Comparison of ENCODE assay signal across 8 cellular contexts in genomic region chrX:24494544-24495113, GRCh38. TPM values are rescaled to one million over a fixed set of nuclear protein-coding genes. Genes with fewer than 3 reads are reported as not detected.
DNase-seq lines count a peak whose midpoint lies in the region; ATAC-seq, FAIRE-seq and TF ChIP-seq lines count a peak whose summit lies in the region.

No MANE protein-coding gene starts in this region.

- H3K9me3 Mint-ChIP-seq in CD8-positive, alpha-beta memory T cell = no peaks in the 10 kb centered on the region
- no peaks in the 10 kb centered on the region for H3K9me3 Mint-ChIP-seq in activated T-helper 2 cell treated with anti-CD3 and anti-CD28 coated beads, Interferon-gamma antibody, Interleukin-2, Interleukin-4, amounts not matched to agents 10 μg/mL and 5 μg/mL and 100 μg/mL, durations not matched to agents 14 hours and 24 hours and 36 hours

- H3K27me3 ChIP-seq in CD8-positive, alpha-beta memory T cell (ENCODE audit: insufficient read depth, low read length, poor library complexity, severe bottlenecking) = no peaks in the 10 kb centered on the region
- H3K27me3 ChIP-seq in uterus = no peaks in the 10 kb centered on the region

- H3K4me3 ChIP-seq in CD8-positive, alpha-beta memory T cell (ENCODE audit: low read length) = no peak overlapping the region
- no peak overlapping the region for H3K4me3 ChIP-seq in uterus

- FAIRE-seq in islet of Langerhans (lab: Jason Lieb, UNC) = peak; percentile 93

- no peak for TF ChIP-seq CTCF in uterus (IDR thresholded peaks at IDR 0.05)

- no peak for ATAC-seq in GM21390 (IDR thresholded peaks at IDR 0.05; ENCODE audit: unreplicated experiment)

- CTCF ChIA-PET in CD8-positive, alpha-beta memory T cell (lab: Charles Lee) = no interaction called here

- H3K27ac ChIP-seq in CD8-positive, alpha-beta memory T cell (ENCODE audit: low read depth, low read length) = no peak overlapping the region
- peak overlapping the region; percentile 16 to 63 for H3K27ac ChIP-seq in uterus

- peaks cover 0 to 2% of the 10 kb centered on the region in 2 donors for H3K27me3 Mint-ChIP-seq in CD8-positive, alpha-beta memory T cell
- H3K27me3 Mint-ChIP-seq in activated T-helper 2 cell treated with anti-CD3 and anti-CD28 coated beads, Interferon-gamma antibody, Interleukin-2, Interleukin-4, amounts not matched to agents 10 μg/mL and 5 μg/mL and 100 μg/mL, durations not matched to agents 14 hours and 24 hours and 36 hours (ENCODE audit: low read depth) = no peaks in the 10 kb centered on the region

- H3K36me3 ChIP-seq in CD8-positive, alpha-beta memory T cell (ENCODE audit: insufficient read depth, low read length) = peaks cover 4% of the 10 kb centered on the region
- no peaks in the 10 kb centered on the region for H3K36me3 ChIP-seq in uterus

- peaks cover 32 to 54% (median 43%) of the 10 kb centered on the region in 3 donors for H3K4me1 Mint-ChIP-seq in CD8-positive, alpha-beta memory T cell
- H3K4me1 Mint-ChIP-seq in activated T-helper 2 cell treated with anti-CD3 and anti-CD28 coated beads, Interferon-gamma antibody, Interleukin-2, Interleukin-4, amounts not matched to agents 10 μg/mL and 5 μg/mL and 100 μg/mL, durations not matched to agents 14 hours and 24 hours and 36 hours (ENCODE audit: low read depth) = peaks cover 25% of the 10 kb centered on the region

- intact Hi-C loops in activated T-helper 2 cell treated with anti-CD3 and anti-CD28 coated beads, Interferon-gamma antibody, Interleukin-2, Interleukin-4, amounts not matched to agents 10 μg/mL and 5 μg/mL and 100 μg/mL, durations not matched to agents 14 hours and 24 hours and 36 hours (cut with micrococcal nuclease) = no loop called here
- intact Hi-C loops in uterus (cut with DNase I; ENCODE audit: low total_unique reads) = no loop called here

- H3K27ac Mint-ChIP-seq in CD8-positive, alpha-beta memory T cell = peak overlapping the region; percentile 20 to 84 (median 70)
- peak overlapping the region; percentile 16 for H3K27ac Mint-ChIP-seq in activated T-helper 2 cell treated with anti-CD3 and anti-CD28 coated beads, Interferon-gamma antibody, Interleukin-2, Interleukin-4, amounts not matched to agents 10 μg/mL and 5 μg/mL and 100 μg/mL, durations not matched to agents 14 hours and 24 hours and 36 hours

- H3K4me1 ChIP-seq in CD8-positive, alpha-beta memory T cell (ENCODE audit: insufficient read depth, low read length) = peaks cover 16% of the 10 kb centered on the region
- H3K4me1 ChIP-seq in uterus = no peaks in the 10 kb centered on the region

- peaks cover 0 to 13% (median 0%) of the 10 kb centered on the region in 3 donors for H3K36me3 Mint-ChIP-seq in CD8-positive, alpha-beta memory T cell
- H3K36me3 Mint-ChIP-seq in activated T-helper 2 cell treated with anti-CD3 and anti-CD28 coated beads, Interferon-gamma antibody, Interleukin-2, Interleukin-4, amounts not matched to agents 10 μg/mL and 5 μg/mL and 100 μg/mL, durations not matched to agents 14 hours and 24 hours and 36 hours (ENCODE audit: low read depth) = peaks cover 16% of the 10 kb centered on the region

- no peak for TF ChIP-seq POLR2A in uterus (IDR thresholded peaks at IDR 0.05)

- POLR2A ChIA-PET in CD8-positive, alpha-beta memory T cell (lab: Charles Lee) = no interaction called here

- no peaks in the 10 kb centered on the region for H3K9me3 ChIP-seq in CD8-positive, alpha-beta memory T cell (ENCODE audit: low read length)
- H3K9me3 ChIP-seq in uterus = no peaks in the 10 kb centered on the region

- peak in 1 of 5 donors; percentile 27 for DNase-seq in CD8-positive, alpha-beta memory T cell
- DNase-seq in HuH-7 (ENCODE audit: low spot score) = peak; percentile 18
- DNase-seq in activated T-helper 2 cell treated with anti-CD3 and anti-CD28 coated beads, Interferon-gamma antibody, Interleukin-2, Interleukin-4, amounts not matched to agents 10 μg/mL and 5 μg/mL and 100 μg/mL, durations not matched to agents 14 hours and 24 hours and 36 hours (ENCODE audit: low spot score) = no peak
- peak in 1 of 2 donors; percentile 41 for DNase-seq in uterus
- DNase-seq in retina = no peak
- DNase-seq in C1 segment of cervical spinal cord (lab: John Stamatoyannopoulos, UW) = no peak

- H3K4me3 Mint-ChIP-seq in CD8-positive, alpha-beta memory T cell = peak overlapping the region in 2 of 7 donors; percentile 2 to 26
- H3K4me3 Mint-ChIP-seq in activated T-helper 2 cell treated with anti-CD3 and anti-CD28 coated beads, Interferon-gamma antibody, Interleukin-2, Interleukin-4, amounts not matched to agents 10 μg/mL and 5 μg/mL and 100 μg/mL, durations not matched to agents 14 hours and 24 hours and 36 hours (ENCODE audit: low read depth) = no peak overlapping the region

RNA-seq across cellular contexts. Expression of gene PDK3, which starts 29.5 kb away (rescaled TPM):
- 10 to 100 TPM; 26.0 to 26.4 TPM for total RNA-seq in CD8-positive, alpha-beta memory T cell
- polyA plus RNA-seq in CD8-positive, alpha-beta memory T cell = 48.3 TPM
- 24.6 and 26.4 TPM in 2 replicates for total RNA-seq in activated T-helper 2 cell treated with anti-CD3 and anti-CD28 coated beads, Interferon-gamma antibody, Interleukin-2, Interleukin-4, amounts not matched to agents 10 μg/mL and 5 μg/mL and 100 μg/mL, durations not matched to agents 14 hours and 24 hours and 36 hours
- total RNA-seq in uterus = 10 to 100 TPM in 3 of 4 donors, 1 to 10 TPM in 1; 9.5 to 23.4 (median 17.7) TPM
